In genomic region chr16:85917012-85917411, GRCh38 we compare ENCODE assay signal across 13 cellular contexts. TPM values are rescaled to one million over a fixed set of nuclear protein-coding genes. Genes with fewer than 3 reads are reported as not detected.
DNase-seq lines count a peak whose midpoint lies in the region; ATAC-seq and TF ChIP-seq lines count a peak whose summit lies in the region.
"Had no signal": no experiment of that assay in that cellular context is flagged by ENCODE, and none has a peak within 500 bp of the region (broad histone marks: within the 10 kb centered on the region; RNA-seq: fewer than 3 reads in every experiment).

No MANE protein-coding gene starts in this region.

- H3K4me3 Mint-ChIP-seq in endodermal cell: no peak overlapping the region
- no peak overlapping the region for H3K4me3 Mint-ChIP-seq in activated CD4-positive, alpha-beta memory T cell treated with anti-CD3 and anti-CD28 coated beads for 36 hours

- H3K27me3 ChIP-seq in OCI-LY1 (ENCODE audit: insufficient read depth, low read length) (no peaks in the 10 kb centered on the region), endodermal cell (ENCODE audit: control insufficient read depth, insufficient read depth, low read length, poor library complexity, severe bottlenecking) (no peaks in the 10 kb centered on the region), spleen (replicated peaks in 1 of 7) (no peaks in the 10 kb centered on the region), prostate gland (replicated peaks; ENCODE audit: insufficient read depth) (no peaks in the 10 kb centered on the region)
- H3K27me3 ChIP-seq: ascending aorta had no signal

- no peaks in the 10 kb centered on the region for H3K9me2 ChIP-seq in OCI-LY1 (ENCODE audit: low read depth, low read length)

- no peak overlapping the region; the same call in 1 of the 2 replicates for H3K4me2 ChIP-seq in OCI-LY1 (ENCODE audit: low read length)

- H3F3A ChIP-seq in OCI-LY1 (ENCODE audit: insufficient read depth, low read length): 0 out of 2 replicates have a peak, but pooled peaks cover 2% of the 10 kb centered on the region

- intact Hi-C loops in spleen (cut with DNase I; ENCODE audit: low total_unique reads) (no loop called here), prostate gland (cut with DNase I) (no loop called here)
- intact Hi-C loops in activated CD4-positive, alpha-beta memory T cell treated with anti-CD3 and anti-CD28 coated beads for 36 hours (cut with micrococcal nuclease): no loop called here

- H3K79me2 ChIP-seq in OCI-LY1 (ENCODE audit: insufficient read depth, low read length): no peaks in the 10 kb centered on the region

- H4K20me1 ChIP-seq in OCI-LY1 (ENCODE audit: insufficient read depth, low read length): no peaks in the 10 kb centered on the region

- POLR2A ChIA-PET in activated CD4-positive, alpha-beta memory T cell treated with anti-CD3 and anti-CD28 coated beads for 36 hours (lab: Charles Lee): interaction anchor here (1.2 kb wide), 1 partner anchor 15 kb away, joined by 4 read pairs; no protein-coding TSS in a partner anchor

- CTCF ChIA-PET in activated CD4-positive, alpha-beta memory T cell treated with anti-CD3 and anti-CD28 coated beads for 36 hours (lab: Charles Lee): interaction anchor here (2.0 kb wide), 1 partner anchor 70 kb away, joined by 7 read pairs; no protein-coding TSS in a partner anchor

- no peak for ATAC-seq in GM18517 (IDR thresholded peaks at IDR 0.05; ENCODE audit: unreplicated experiment)

- H3K36me3 ChIP-seq in OCI-LY1 (ENCODE audit: insufficient read depth, low read length): peaks cover 98% of the 10 kb centered on the region
- H3K36me3 ChIP-seq in endodermal cell (ENCODE audit: control insufficient read depth, insufficient read depth, low read length): no peaks in the 10 kb centered on the region
- peaks cover 0 to 100% (median 58%) of the 10 kb centered on the region in 6 donors for H3K36me3 ChIP-seq in spleen
- H3K36me3 ChIP-seq in prostate gland: no peaks in the 10 kb centered on the region
- H3K36me3 ChIP-seq: ascending aorta, neutrophil had no signal

- H3K4me3 ChIP-seq in OCI-LY1 (ENCODE audit: low read depth, low read length, poor library complexity, severe bottlenecking) (no peak overlapping the region), endodermal cell (ENCODE audit: low read length) (no peak overlapping the region), spleen (no peak overlapping the region), prostate gland (no peak overlapping the region)
- H3K4me3 ChIP-seq: ascending aorta had no signal

- H3K27ac ChIP-seq in OCI-LY1 (ENCODE audit: low read depth, low read length, poor library complexity, severe bottlenecking) (peak overlapping the region; percentile 60), endodermal cell (ENCODE audit: low read depth, low read length) (no peak overlapping the region), spleen (peak overlapping the region in 5 of 8 donors; percentile 1 to 93 (median 91)), prostate gland (no peak overlapping the region)
- H3K27ac ChIP-seq: ascending aorta, neutrophil, VCaP had no signal

- H3K36me3 Mint-ChIP-seq in endodermal cell (ENCODE audit: low read depth): no peaks in the 10 kb centered on the region
- peaks cover 55% of the 10 kb centered on the region for H3K36me3 Mint-ChIP-seq in activated CD4-positive, alpha-beta memory T cell treated with anti-CD3 and anti-CD28 coated beads for 36 hours

- no peak overlapping the region for H3K9ac ChIP-seq in OCI-LY1 (ENCODE audit: low read length)
- H3K9ac ChIP-seq in endodermal cell (ENCODE audit: extremely low read depth, low read length, poor library complexity, severe bottlenecking): no peak overlapping the region

- no peak overlapping the region for H2AFZ ChIP-seq in OCI-LY1 (ENCODE audit: low read length)

- H3K9me3 ChIP-seq in OCI-LY1 (ENCODE audit: low read length) (no peaks in the 10 kb centered on the region), endodermal cell (ENCODE audit: control insufficient read depth, low read length) (no peaks in the 10 kb centered on the region), spleen (no peaks in the 10 kb centered on the region), prostate gland (no peaks in the 10 kb centered on the region)
- H3K9me3 ChIP-seq: ascending aorta, neutrophil had no signal

- no peaks in the 10 kb centered on the region for H3K27me3 Mint-ChIP-seq in endodermal cell (ENCODE audit: insufficient read depth)
- H3K27me3 Mint-ChIP-seq in activated CD4-positive, alpha-beta memory T cell treated with anti-CD3 and anti-CD28 coated beads for 36 hours: no peaks in the 10 kb centered on the region

- TF ChIP-seq POLR2A in spleen (IDR thresholded peaks at IDR 0.05) (no peak), prostate gland (IDR thresholded peaks at IDR 0.05) (no peak)

- WGBS in endodermal cell (ENCODE audit: insufficient coverage in 1 of 2, insufficient read length in 1 of 2), 2 experiments: 89 to 91% methylated on average over 6 of the region's 6 CpGs
- 83 to 95% (median 88%) methylated on average over 6 of the region's 6 CpGs for WGBS in spleen, 5 donors
- WGBS in prostate gland: 78% methylated on average over 6 of the region's 6 CpGs

- H3K27ac Mint-ChIP-seq in endodermal cell: no peak overlapping the region
- no peak overlapping the region for H3K27ac Mint-ChIP-seq in activated CD4-positive, alpha-beta memory T cell treated with anti-CD3 and anti-CD28 coated beads for 36 hours

- peak; percentile 48 for DNase-seq in activated CD4-positive, alpha-beta T cell treated with anti-CD3 and anti-CD28 coated beads for 48 hours
- DNase-seq in activated CD4-positive, alpha-beta T cell treated with anti-CD3 and anti-CD28 coated beads for 1 hour: no peak
- DNase-seq in endodermal cell (no peak), spleen (peak; percentile 68), prostate gland (ENCODE audit: low spot score) (no peak)
- DNase-seq in activated CD4-positive, alpha-beta memory T cell treated with anti-CD3 and anti-CD28 coated beads for 36 hours: no peak
- DNase-seq: activated T-cell treated with anti-CD3 and anti-CD28 coated beads, Interleukin-2, amount 50 U/mL, for 1 hour; DMS 273 treated with DMSO at 0.1 percent for 48 hours had no signal

- no peaks in the 10 kb centered on the region for H3K9me3 Mint-ChIP-seq in endodermal cell
- no peaks in the 10 kb centered on the region for H3K9me3 Mint-ChIP-seq in activated CD4-positive, alpha-beta memory T cell treated with anti-CD3 and anti-CD28 coated beads for 36 hours

- H3K4me1 Mint-ChIP-seq in endodermal cell: no peaks in the 10 kb centered on the region
- peaks cover 1% of the 10 kb centered on the region for H3K4me1 Mint-ChIP-seq in activated CD4-positive, alpha-beta memory T cell treated with anti-CD3 and anti-CD28 coated beads for 36 hours (ENCODE audit: low read depth)

- TF ChIP-seq CTCF in OCI-LY1 (IDR thresholded peaks at IDR 0.05; ENCODE audit: low read length) (peak; percentile 62), endodermal cell (conservative IDR thresholded peaks at IDR 0.05) (peak; percentile 65), spleen (IDR thresholded peaks at IDR 0.05 in 8 of 11, conservative IDR thresholded peaks at IDR 0.05 in 3 of 11) (no peak), prostate gland (IDR thresholded peaks at IDR 0.05) (no peak)

- H3K4me1 ChIP-seq in OCI-LY1 (ENCODE audit: insufficient read depth, low read length, severe bottlenecking): peaks cover 59% of the 10 kb centered on the region
- no peaks in the 10 kb centered on the region for H3K4me1 ChIP-seq in endodermal cell (ENCODE audit: control insufficient read depth, insufficient read depth, low read length)
- peaks cover 41 to 75% (median 62%) of the 10 kb centered on the region in 6 donors for H3K4me1 ChIP-seq in spleen
- H3K4me1 ChIP-seq in prostate gland (replicated peaks): no peaks in the 10 kb centered on the region
- H3K4me1 ChIP-seq: ascending aorta had no signal

RNA-seq across cellular contexts. Expression of gene IRF8, which starts 18.1 kb away (rescaled TPM):
- total RNA-seq in endodermal cell (under 1 TPM; 0.24 to 0.75 TPM), spleen (100 to 1,000 TPM; 228 to 329 (median 278) TPM), prostate gland (10 to 100 TPM in 1 of 2 donors, 1 to 10 TPM in 1; 1.8 to 21.2 TPM)
- polyA plus RNA-seq in endodermal cell (2013, experiment 1 of 2): 0.64 TPM
- polyA plus RNA-seq in endodermal cell (2013, experiment 2 of 2): 0.21 TPM
- 100 to 1,000 TPM; 103 to 183 (median 115) TPM for polyA plus RNA-seq in spleen
- total RNA-seq in activated CD4-positive, alpha-beta memory T cell treated with anti-CD3 and anti-CD28 coated beads for 36 hours: 10 to 100 TPM; 41.7 to 43.1 TPM

Comparison
In these comparisons a context has a peak if more than half of its experiments do, and no peak if none do; other contexts are left out.
1. DNase-seq: peak in activated CD4-positive, alpha-beta T cell treated with anti-CD3 and anti-CD28 coated beads for 48 hours (single experiment) and spleen (single experiment); none in activated CD4-positive, alpha-beta T cell treated with anti-CD3 and anti-CD28 coated beads for 1 hour (single experiment), endodermal cell (single experiment), activated CD4-positive, alpha-beta memory T cell treated with anti-CD3 and anti-CD28 coated beads for 36 hours (single experiment) and prostate gland (single experiment).
2. H3K27ac ChIP-seq: peak in OCI-LY1 (single experiment) and spleen (5 of 8); none in endodermal cell (single experiment) and prostate gland (0 of 2).
3. CTCF ChIP-seq: peak in OCI-LY1 (single experiment) and endodermal cell (single experiment); none in spleen (0 of 11) and prostate gland (0 of 4).
4. RNA of gene IRF8, which starts 18.1 kb away (total RNA-seq): 228 to 329 TPM in spleen; 41.7 to 43.1 TPM in activated CD4-positive, alpha-beta memory T cell treated with anti-CD3 and anti-CD28 coated beads for 36 hours, 1.8 to 21.2 TPM in prostate gland and 0.24 to 0.75 TPM in endodermal cell; every median in the first group is over 4 times any median in the second.